Comparison of ENCODE assay signal across 17 cellular contexts in the genomic region with DNA sequence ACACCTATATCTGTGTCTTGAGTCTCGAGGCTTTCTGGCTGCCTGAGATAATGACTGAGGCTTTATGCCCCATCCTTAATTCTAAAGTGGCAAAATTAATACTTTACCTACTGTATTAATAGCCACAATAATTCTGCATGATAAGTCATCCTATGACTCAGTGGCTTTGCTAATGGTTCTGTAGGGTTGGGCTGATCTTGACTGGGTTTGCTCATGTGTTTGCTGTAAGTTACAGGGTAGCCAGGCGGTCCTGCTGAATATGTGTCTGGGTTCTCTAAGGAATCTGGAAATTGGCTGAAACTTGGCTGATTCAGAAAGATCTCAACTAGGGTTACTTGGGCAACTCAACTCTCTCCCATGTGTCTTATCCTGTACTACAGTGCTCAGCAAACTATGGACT. TPM values are rescaled to one million over a fixed set of nuclear protein-coding genes. Genes with fewer than 3 reads are reported as not detected.
DNase-seq lines count a peak whose midpoint lies in the region; ATAC-seq and TF ChIP-seq lines count a peak whose summit lies in the region.
"Had no signal": no experiment of that assay in that cellular context is flagged by ENCODE, and none has a peak within 500 bp of the region (broad histone marks: within the 10 kb centered on the region; RNA-seq: fewer than 3 reads in every experiment).

No MANE protein-coding gene starts in this region.

- H3K27ac ChIP-seq in breast epithelium = no peak overlapping the region
- H3K27ac ChIP-seq: 22Rv1, BLaER1 had no signal

- no peak overlapping the region for H3K4me3 Mint-ChIP-seq in MCF 10A (ENCODE audit: unreplicated experiment)
- H3K4me3 Mint-ChIP-seq: CD8-positive, alpha-beta memory T cell; H9 had no signal

- ATAC-seq in SK-N-SH treated with all-trans-retinoic acid at 6 μM for 48 hours = no peak
- ATAC-seq: HepG2 had no signal

- intact Hi-C loops in MCF 10A (cut with micrococcal nuclease) = no loop called here
- intact Hi-C loops in breast epithelium (cut with DNase I; ENCODE audit: low total_unique reads) = no loop called here

- POLR2A ChIA-PET in MCF 10A (lab: Yijun Ruan, JAX) = no interaction called here

- CTCF ChIA-PET in MCF 10A (lab: Yijun Ruan, JAX) = interaction anchor here (0.6 to 1.1 kb wide), 2 partner anchors 10 to 268 kb away, joined by 3 to 6 read pairs; no protein-coding TSS in a partner anchor

- H3K36me3 Mint-ChIP-seq in MCF 10A (ENCODE audit: insufficient read depth, unreplicated experiment) = peaks cover 50% of the 10 kb centered on the region
- H3K36me3 Mint-ChIP-seq: CD8-positive, alpha-beta memory T cell had no signal

- no peak for DNase-seq in MCF 10A (ENCODE audit: unreplicated experiment)
- no peak for DNase-seq in breast epithelium (ENCODE audit: low spot score in 2 of 2)
- DNase-seq in epithelial cell of esophagus (ENCODE audit: low read depth) = peak; percentile 66
- DNase-seq in kidney tubule cell (ENCODE audit: low spot score) = peak; percentile 28
- no peak for DNase-seq in NCI-H2227 (lab: John Stamatoyannopoulos, UW; ENCODE audit: unreplicated experiment)
- no peak for DNase-seq in GM19238 (ENCODE audit: insufficient read length, low spot score)
- no peak for DNase-seq in NCI-H524 treated with DMSO at 0.1 percent for 48 hours (lab: John Stamatoyannopoulos, UW)
- DNase-seq: AML-193; CD8-positive, alpha-beta memory T cell; DMS53; GF-D8; GOT3; H9 had no signal

- H3K36me3 ChIP-seq in breast epithelium = no peaks in the 10 kb centered on the region
- H3K36me3 ChIP-seq: BLaER1 had no signal

- H3K27me3 ChIP-seq in breast epithelium = no peaks in the 10 kb centered on the region
- H3K27me3 ChIP-seq: BLaER1 had no signal

- no peaks in the 10 kb centered on the region for H3K27me3 Mint-ChIP-seq in MCF 10A (ENCODE audit: insufficient read depth, unreplicated experiment)
- H3K27me3 Mint-ChIP-seq: CD8-positive, alpha-beta memory T cell had no signal

- H3K4me1 Mint-ChIP-seq in MCF 10A (ENCODE audit: insufficient read depth, unreplicated experiment) = no peaks in the 10 kb centered on the region
- H3K4me1 Mint-ChIP-seq: CD8-positive, alpha-beta memory T cell; H9 had no signal

- no TSS peak for BruUV-seq in MCF 10A (replicated peaks; lab: Mats Ljungman, UMichigan)

- TF ChIP-seq POLR2A in breast epithelium (IDR thresholded peaks at IDR 0.05) = no peak

- no peaks in the 10 kb centered on the region for H3K9me3 ChIP-seq in breast epithelium
- H3K9me3 ChIP-seq: BLaER1 had no signal

- peak overlapping the region; percentile 20 for H3K27ac Mint-ChIP-seq in MCF 10A (ENCODE audit: low read depth, unreplicated experiment)
- H3K27ac Mint-ChIP-seq: CD8-positive, alpha-beta memory T cell had no signal

- TF ChIP-seq CTCF in MCF 10A (IDR thresholded peaks at IDR 0.05; ENCODE audit: unreplicated experiment) (no peak), breast epithelium (IDR thresholded peaks at IDR 0.05) (no peak), epithelial cell of esophagus (IDR thresholded peaks at IDR 0.05; ENCODE audit: insufficient read depth, low read depth, low read length, missing control alignments) (no peak)

- no peak overlapping the region for H3K4me3 ChIP-seq in breast epithelium
- H3K4me3 ChIP-seq in epithelial cell of esophagus (ENCODE audit: low read length) = no peak overlapping the region
- H3K4me3 ChIP-seq: BLaER1 had no signal

- H3K4me1 ChIP-seq in breast epithelium = no peaks in the 10 kb centered on the region
- H3K4me1 ChIP-seq: BLaER1 had no signal

- H3K9me3 Mint-ChIP-seq in MCF 10A (ENCODE audit: unreplicated experiment) = no peaks in the 10 kb centered on the region
- H3K9me3 Mint-ChIP-seq: H9 had no signal

TF ChIP-seq in SK-N-SH treated with all-trans-retinoic acid at 6 μM for 48 hours, 23 proteins besides CTCF, POLR2A, EP300 and RAD21 (continues in another document):
- TF ChIP-seq, protein P1, sequence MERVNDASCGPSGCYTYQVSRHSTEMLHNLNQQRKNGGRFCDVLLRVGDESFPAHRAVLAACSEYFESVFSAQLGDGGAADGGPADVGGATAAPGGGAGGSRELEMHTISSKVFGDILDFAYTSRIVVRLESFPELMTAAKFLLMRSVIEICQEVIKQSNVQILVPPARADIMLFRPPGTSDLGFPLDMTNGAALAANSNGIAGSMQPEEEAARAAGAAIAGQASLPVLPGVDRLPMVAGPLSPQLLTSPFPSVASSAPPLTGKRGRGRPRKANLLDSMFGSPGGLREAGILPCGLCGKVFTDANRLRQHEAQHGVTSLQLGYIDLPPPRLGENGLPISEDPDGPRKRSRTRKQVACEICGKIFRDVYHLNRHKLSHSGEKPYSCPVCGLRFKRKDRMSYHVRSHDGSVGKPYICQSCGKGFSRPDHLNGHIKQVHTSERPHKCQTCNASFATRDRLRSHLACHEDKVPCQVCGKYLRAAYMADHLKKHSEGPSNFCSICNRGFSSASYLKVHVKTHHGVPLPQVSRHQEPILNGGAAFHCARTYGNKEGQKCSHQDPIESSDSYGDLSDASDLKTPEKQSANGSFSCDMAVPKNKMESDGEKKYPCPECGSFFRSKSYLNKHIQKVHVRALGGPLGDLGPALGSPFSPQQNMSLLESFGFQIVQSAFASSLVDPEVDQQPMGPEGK (CRISPR knock-in tag; IDR thresholded peaks at IDR 0.05; ENCODE audit: borderline replicate concordance) = no peak
- no peak for TF ChIP-seq ZFP3 (CRISPR knock-in tag; IDR thresholded peaks at IDR 0.05)
- no peak for TF ChIP-seq TSHZ2 (CRISPR knock-in tag; IDR thresholded peaks at IDR 0.05)
- TF ChIP-seq, protein P2, sequence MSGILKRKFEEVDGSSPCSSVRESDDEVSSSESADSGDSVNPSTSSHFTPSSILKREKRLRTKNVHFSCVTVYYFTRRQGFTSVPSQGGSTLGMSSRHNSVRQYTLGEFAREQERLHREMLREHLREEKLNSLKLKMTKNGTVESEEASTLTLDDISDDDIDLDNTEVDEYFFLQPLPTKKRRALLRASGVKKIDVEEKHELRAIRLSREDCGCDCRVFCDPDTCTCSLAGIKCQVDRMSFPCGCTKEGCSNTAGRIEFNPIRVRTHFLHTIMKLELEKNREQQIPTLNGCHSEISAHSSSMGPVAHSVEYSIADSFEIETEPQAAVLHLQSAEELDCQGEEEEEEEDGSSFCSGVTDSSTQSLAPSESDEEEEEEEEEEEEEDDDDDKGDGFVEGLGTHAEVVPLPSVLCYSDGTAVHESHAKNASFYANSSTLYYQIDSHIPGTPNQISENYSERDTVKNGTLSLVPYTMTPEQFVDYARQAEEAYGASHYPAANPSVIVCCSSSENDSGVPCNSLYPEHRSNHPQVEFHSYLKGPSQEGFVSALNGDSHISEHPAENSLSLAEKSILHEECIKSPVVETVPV (CRISPR knock-in tag; IDR thresholded peaks at IDR 0.05) = no peak
- no peak for TF ChIP-seq ZFP30 (CRISPR knock-in tag; IDR thresholded peaks at IDR 0.05)
- no peak for TF ChIP-seq TOX (CRISPR knock-in tag; IDR thresholded peaks at IDR 0.05; ENCODE audit: borderline replicate concordance)
- TF ChIP-seq RARB (CRISPR knock-in tag; IDR thresholded peaks at IDR 0.05) = no peak
- no peak for TF ChIP-seq BACH2 (CRISPR knock-in tag; IDR thresholded peaks at IDR 0.05; ENCODE audit: borderline replicate concordance)
- no peak for TF ChIP-seq TCF4 (CRISPR knock-in tag; IDR thresholded peaks at IDR 0.05; ENCODE audit: borderline replicate concordance)
- no peak for TF ChIP-seq OSR1 (CRISPR knock-in tag; IDR thresholded peaks at IDR 0.05)
- no peak for TF ChIP-seq ISL1 (CRISPR knock-in tag; IDR thresholded peaks at IDR 0.05)
- TF ChIP-seq PPARA (CRISPR knock-in tag; IDR thresholded peaks at IDR 0.05; ENCODE audit: borderline replicate concordance) = no peak
- no peak for TF ChIP-seq SNAI2 (CRISPR knock-in tag; IDR thresholded peaks at IDR 0.05)
- no peak for TF ChIP-seq ZNF70 (CRISPR knock-in tag; IDR thresholded peaks at IDR 0.05)
- no peak for TF ChIP-seq CREB5 (CRISPR knock-in tag; IDR thresholded peaks at IDR 0.05; ENCODE audit: low read depth)
- TF ChIP-seq ZNF565 (CRISPR knock-in tag; conservative IDR thresholded peaks at IDR 0.05; ENCODE audit: low read depth) = no peak

RNA-seq across cellular contexts. Expression of gene MGST1, which starts 21.7 kb away (rescaled TPM):
- total RNA-seq in MCF 10A (2022) (375 and 415 TPM in 2 replicates), breast epithelium (100 to 1,000 TPM; 301 to 702 (median 310) TPM)

Comparison
In these comparisons a context has a peak if more than half of its experiments do, and no peak if none do; other contexts are left out.
1. DNase-seq: peak in epithelial cell of esophagus (single experiment) and kidney tubule cell (single experiment); none in MCF 10A (single experiment), breast epithelium (0 of 2), NCI-H2227 (single experiment), GM19238 (single experiment) and NCI-H524 treated with DMSO at 0.1 percent for 48 hours (single experiment).